1 cellular context compared by ENCODE assay signal in genomic region chr15:69087581-69087980, GRCh38.
TF ChIP-seq lines count a peak whose summit lies in the region.

No MANE protein-coding gene starts in this region.

TF ChIP-seq in H1, 55 proteins besides CTCF, POLR2A, EP300 and RAD21 (continued from another document):
- TF ChIP-seq EGR1 (IDR thresholded peaks at IDR 0.05; ENCODE audit: borderline replicate concordance, low read depth, low read length) (no peak), KDM4A (IDR thresholded peaks at IDR 0.05; ENCODE audit: low read depth, low read length, severe bottlenecking) (no peak), SRF (IDR thresholded peaks at IDR 0.05; ENCODE audit: low read depth, low read length) (no peak), SIN3A (conservative IDR thresholded peaks at IDR 0.05 in 1 of 2, IDR thresholded peaks at IDR 0.05 in 1 of 2; ENCODE audit: low read depth in 1 of 2, low read length in 2 of 2) (no peak), SP2 (IDR thresholded peaks at IDR 0.05; ENCODE audit: low read length) (no peak), POU5F1 (IDR thresholded peaks at IDR 0.05; ENCODE audit: low read depth, low read length) (no peak), BCL11A (IDR thresholded peaks at IDR 0.05; ENCODE audit: low read depth in 2 of 2, low read length in 2 of 2) (no peak), SIRT6 (IDR thresholded peaks at IDR 0.05; ENCODE audit: low read length) (no peak), ZNF274 (IDR thresholded peaks at IDR 0.05; ENCODE audit: borderline replicate concordance, extremely low read depth, low read length) (no peak), KDM5A (IDR thresholded peaks at IDR 0.05; ENCODE audit: low read length) (no peak), MAFK (IDR thresholded peaks at IDR 0.05; ENCODE audit: low read depth, low read length) (no peak)
TF ChIP-seq in H1: peak in this region for 0.
